In the genomic region with DNA sequence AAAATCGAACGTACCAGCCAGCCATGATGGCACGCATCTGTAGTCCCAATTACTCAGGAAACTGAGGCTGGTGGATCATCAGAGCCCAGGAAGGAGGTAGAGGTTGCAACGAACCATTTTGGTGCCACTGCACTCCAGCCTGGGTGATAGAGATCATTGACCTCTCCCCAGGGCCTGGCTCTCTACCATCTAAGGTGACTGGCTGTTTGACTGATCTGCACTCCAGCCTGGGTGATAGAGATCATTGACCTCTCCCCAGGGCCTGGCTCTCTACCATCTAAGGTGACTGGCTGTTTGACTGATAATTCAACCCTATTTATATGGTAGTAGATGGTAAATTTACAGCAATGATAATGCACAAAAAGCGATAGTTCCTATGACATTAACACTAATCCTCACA, we compare ENCODE assay signal across 16 cellular contexts. TPM values are rescaled to one million over a fixed set of nuclear protein-coding genes. Genes with fewer than 3 reads are reported as not detected.
"Had no signal": no experiment of that assay in that cellular context is flagged by ENCODE, and none has a peak within 500 bp of the region (broad histone marks: within the 10 kb centered on the region; RNA-seq: fewer than 3 reads in every experiment).

No MANE protein-coding gene starts in this region.

RNA-seq across cellular contexts. Expression of a gene that starts 43.6 kb away (rescaled TPM):
- total RNA-seq: naive thymus-derived CD4-positive, alpha-beta T cell; natural killer cell; ovary; psoas muscle; renal cortical epithelial cell; right cardiac atrium; sciatic nerve; smooth muscle cell; spleen; subcutaneous adipose tissue; thoracic aorta; thyroid gland; tibial nerve; ureter had no signal
- polyA plus RNA-seq: naive thymus-derived CD4-positive, alpha-beta T cell; neural cell; ovary; psoas muscle; right cardiac atrium; smooth muscle cell; spleen; stomach had no signal
